In genomic region chr7:120738816-120739215, GRCh38 we compare ENCODE assay signal across 22 cellular contexts.
"Had no signal": no experiment of that assay in that cellular context is flagged by ENCODE, and none has a peak within 500 bp of the region (broad histone marks: within the 10 kb centered on the region; RNA-seq: fewer than 3 reads in every experiment).

No MANE protein-coding gene starts in this region.

- DNase-seq: activated B cell treated with CpG ODN at 0.5 μM for 24 hours; activated CD4-positive, alpha-beta T cell treated with anti-CD3 and anti-CD28 coated beads, Interleukin-2, amount 10 ng/mL, durations not matched to agents 7 days and 5 days; activated naive CD4-positive, alpha-beta T cell treated with anti-CD3 and anti-CD28 coated beads, Interleukin-2, amount 10 ng/mL, durations not matched to agents 7 days and 5 days; activated T-cell treated with anti-CD3 and anti-CD28 coated beads for 4 hours; adrenal gland; body of pancreas; central memory CD4-positive, alpha-beta T cell; effector memory CD4-positive, alpha-beta T cell; gastrocnemius medialis; heart right ventricle; left lung; natural killer cell; occipital lobe; sigmoid colon; stimulated activated CD4-positive, alpha-beta T cell treated with anti-CD3 and anti-CD28 coated beads, Interleukin-2, amount 100 ng/mL, for 24 hours; stimulated activated naive CD4-positive, alpha-beta T cell; substantia nigra; T1000; trophoblast cell had no signal

- H3K27me3 ChIP-seq: adrenal gland, body of pancreas, gastrocnemius medialis, heart right ventricle, left lung, sigmoid colon had no signal

- H3K27me3 Mint-ChIP-seq: activated B cell treated with CpG ODN at 0.5 μM for 24 hours; activated naive CD4-positive, alpha-beta T cell treated with anti-CD3 and anti-CD28 coated beads, Interleukin-2, amount 10 ng/mL, durations not matched to agents 7 days and 5 days; progenitor cell of endocrine pancreas had no signal

- H3K4me1 ChIP-seq: adrenal gland had no signal

- H3K36me3 Mint-ChIP-seq: activated naive CD4-positive, alpha-beta T cell treated with anti-CD3 and anti-CD28 coated beads, Interleukin-2, amount 10 ng/mL, durations not matched to agents 7 days and 5 days; natural killer cell had no signal

- H3K36me3 ChIP-seq: adrenal gland, gastrocnemius medialis, heart right ventricle, left lung, sigmoid colon had no signal

- H3K4me1 Mint-ChIP-seq: activated B cell treated with CpG ODN at 0.5 μM for 24 hours; activated CD4-positive, alpha-beta T cell treated with anti-CD3 and anti-CD28 coated beads, Interleukin-2, amount 10 ng/mL, durations not matched to agents 7 days and 5 days; activated naive CD4-positive, alpha-beta T cell treated with anti-CD3 and anti-CD28 coated beads, Interleukin-2, amount 10 ng/mL, durations not matched to agents 7 days and 5 days; natural killer cell had no signal

- H3K9me3 Mint-ChIP-seq: activated B cell treated with CpG ODN at 0.5 μM for 24 hours; activated CD4-positive, alpha-beta T cell treated with anti-CD3 and anti-CD28 coated beads, Interleukin-2, amount 10 ng/mL, durations not matched to agents 7 days and 5 days; activated naive CD4-positive, alpha-beta T cell treated with anti-CD3 and anti-CD28 coated beads, Interleukin-2, amount 10 ng/mL, durations not matched to agents 7 days and 5 days; activated T-helper 2 cell treated with anti-CD3 and anti-CD28 coated beads, Interferon-gamma antibody, Interleukin-2, Interleukin-4, amounts not matched to agents 10 μg/mL and 5 μg/mL and 100 μg/mL, durations not matched to agents 14 hours and 24 hours and 36 hours had no signal

- H3K4me3 ChIP-seq: adrenal gland, body of pancreas, gastrocnemius medialis, heart right ventricle, left lung, sigmoid colon had no signal

- H3K9me3 ChIP-seq: adrenal gland, body of pancreas, gastrocnemius medialis, heart right ventricle, left lung, sigmoid colon had no signal

- H3K4me3 Mint-ChIP-seq: activated B cell treated with CpG ODN at 0.5 μM for 24 hours; activated CD4-positive, alpha-beta T cell treated with anti-CD3 and anti-CD28 coated beads, Interleukin-2, amount 10 ng/mL, durations not matched to agents 7 days and 5 days; activated naive CD4-positive, alpha-beta T cell treated with anti-CD3 and anti-CD28 coated beads, Interleukin-2, amount 10 ng/mL, durations not matched to agents 7 days and 5 days; natural killer cell had no signal

- H3K27ac Mint-ChIP-seq: activated B cell treated with CpG ODN at 0.5 μM for 24 hours; activated CD4-positive, alpha-beta T cell treated with anti-CD3 and anti-CD28 coated beads, Interleukin-2, amount 10 ng/mL, durations not matched to agents 7 days and 5 days; activated naive CD4-positive, alpha-beta T cell treated with anti-CD3 and anti-CD28 coated beads, Interleukin-2, amount 10 ng/mL, durations not matched to agents 7 days and 5 days; activated T-helper 2 cell treated with anti-CD3 and anti-CD28 coated beads, Interferon-gamma antibody, Interleukin-2, Interleukin-4, amounts not matched to agents 10 μg/mL and 5 μg/mL and 100 μg/mL, durations not matched to agents 14 hours and 24 hours and 36 hours; natural killer cell; progenitor cell of endocrine pancreas had no signal

- H3K27ac ChIP-seq: adrenal gland, body of pancreas, epithelial cell of prostate, gastrocnemius medialis, heart right ventricle, left lung, sigmoid colon had no signal
